ENCODE assay signal across 1 cellular context in the genomic region with DNA sequence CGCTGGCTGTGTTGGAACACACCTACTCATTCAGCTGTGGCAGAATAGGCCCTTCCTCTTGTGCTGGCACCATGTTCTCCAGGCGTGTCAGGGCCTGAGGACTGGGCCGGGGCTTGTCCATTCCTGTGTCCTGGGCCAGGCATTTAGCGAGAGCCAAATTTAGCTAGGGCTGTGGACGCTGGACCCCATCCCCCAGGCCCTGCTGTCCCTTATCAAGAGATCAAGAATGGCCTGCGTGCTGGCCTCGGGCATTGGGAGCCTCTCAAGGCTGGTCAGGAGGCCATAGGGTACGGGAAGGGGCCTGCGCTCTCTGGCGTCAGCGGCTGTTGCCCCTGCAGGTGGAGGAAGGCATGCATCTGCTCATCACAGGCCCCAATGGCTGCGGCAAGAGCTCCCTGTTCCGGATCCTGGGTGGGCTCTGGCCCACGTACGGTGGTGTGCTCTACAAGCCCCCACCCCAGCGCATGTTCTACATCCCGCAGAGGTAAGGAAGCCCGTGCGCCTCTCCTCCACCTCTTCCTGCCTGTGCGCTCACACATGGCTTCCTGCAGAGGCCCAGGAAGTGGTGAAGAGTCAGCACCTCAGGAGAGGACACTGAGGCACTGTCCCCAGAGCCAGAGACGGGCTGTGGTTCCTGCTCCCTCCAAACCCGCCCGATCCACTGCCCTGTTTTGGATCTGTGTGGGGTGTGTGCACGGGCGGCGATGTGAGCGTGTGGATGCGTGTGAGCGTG.
TF ChIP-seq lines count a peak whose summit lies in the region.

No MANE protein-coding gene starts in this region.

TF ChIP-seq in WTC11, 78 proteins besides CTCF, POLR2A, EP300 and RAD21 (continued from another document):
- TF ChIP-seq, protein P1, sequence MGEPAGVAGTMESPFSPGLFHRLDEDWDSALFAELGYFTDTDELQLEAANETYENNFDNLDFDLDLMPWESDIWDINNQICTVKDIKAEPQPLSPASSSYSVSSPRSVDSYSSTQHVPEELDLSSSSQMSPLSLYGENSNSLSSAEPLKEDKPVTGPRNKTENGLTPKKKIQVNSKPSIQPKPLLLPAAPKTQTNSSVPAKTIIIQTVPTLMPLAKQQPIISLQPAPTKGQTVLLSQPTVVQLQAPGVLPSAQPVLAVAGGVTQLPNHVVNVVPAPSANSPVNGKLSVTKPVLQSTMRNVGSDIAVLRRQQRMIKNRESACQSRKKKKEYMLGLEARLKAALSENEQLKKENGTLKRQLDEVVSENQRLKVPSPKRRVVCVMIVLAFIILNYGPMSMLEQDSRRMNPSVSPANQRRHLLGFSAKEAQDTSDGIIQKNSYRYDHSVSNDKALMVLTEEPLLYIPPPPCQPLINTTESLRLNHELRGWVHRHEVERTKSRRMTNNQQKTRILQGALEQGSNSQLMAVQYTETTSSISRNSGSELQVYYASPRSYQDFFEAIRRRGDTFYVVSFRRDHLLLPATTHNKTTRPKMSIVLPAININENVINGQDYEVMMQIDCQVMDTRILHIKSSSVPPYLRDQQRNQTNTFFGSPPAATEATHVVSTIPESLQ (CRISPR knock-in tag; IDR thresholded peaks at IDR 0.05): no peak
- TF ChIP-seq OVOL2 (CRISPR knock-in tag; IDR thresholded peaks at IDR 0.05; ENCODE audit: borderline replicate concordance): no peak
